10 cellular contexts compared by ENCODE assay signal in genomic region chr17:60149691-60150582, GRCh38. TPM values are rescaled to one million over a fixed set of nuclear protein-coding genes. Genes with fewer than 3 reads are reported as not detected.
A peak's percentile ranks its signal among the peaks of the same experiment; 100 is the strongest.
DNase-seq lines count a peak whose midpoint lies in the region; ATAC-seq, FAIRE-seq and TF ChIP-seq lines count a peak whose summit lies in the region.
"Had no signal": no experiment of that assay in that cellular context is flagged by ENCODE, and none has a peak within 500 bp of the region (broad histone marks: within the 10 kb centered on the region; RNA-seq: fewer than 3 reads in every experiment).

Gene CA4 (plus strand): TSS chr17:60149973. CDS start chr17:60150035, 62 bp downstream.

- ATAC-seq in foreskin keratinocyte = peak; percentile 6
- ATAC-seq in HG03442 (IDR thresholded peaks at IDR 0.05; ENCODE audit: unreplicated experiment) = no peak

- no peaks in the 10 kb centered on the region; the same call in none of the 2 replicates for H3K27me3 ChIP-seq in GM06990 (replicated peaks; ENCODE audit: control insufficient read depth, insufficient read depth, low read length)
- H3K27me3 ChIP-seq in foreskin keratinocyte = peaks cover 97% of the 10 kb centered on the region
- peaks cover 4% of the 10 kb centered on the region for H3K27me3 ChIP-seq in ovary
- H3K27me3 ChIP-seq in MM.1S (replicated peaks; ENCODE audit: insufficient read depth, low read length) = peaks cover 33% of the 10 kb centered on the region

- H3F3A ChIP-seq in MM.1S (ENCODE audit: insufficient read depth, low read length) = no peaks in the 10 kb centered on the region

- H3K4me1 ChIP-seq in foreskin keratinocyte (no peaks in the 10 kb centered on the region), ovary (ENCODE audit: insufficient read depth) (no peaks in the 10 kb centered on the region), MM.1S (ENCODE audit: low read length) (no peaks in the 10 kb centered on the region)

- TF ChIP-seq CTCF in GM06990 (IDR thresholded peaks at IDR 0.05; ENCODE audit: insufficient read depth, low read length, poor library complexity, severe bottlenecking) (no peak), foreskin keratinocyte (conservative IDR thresholded peaks at IDR 0.05) (no peak), ovary (IDR thresholded peaks at IDR 0.05) (no peak), MM.1S (IDR thresholded peaks at IDR 0.05; ENCODE audit: low read length) (no peak)

- DNase-seq in GM06990 (ENCODE audit: extremely low read depth, insufficient read length) = no peak
- DNase-seq in NCI-H82 treated with DMSO at 0.1 percent for 48 hours (lab: John Stamatoyannopoulos, UW; ENCODE audit: unreplicated experiment) = peak; percentile 68
- DNase-seq in foreskin keratinocyte = no peak
- no peak for DNase-seq in ovary
- DNase-seq in MM.1S = no peak
- DNase-seq in amygdala (lab: John Stamatoyannopoulos, UW) = no peak
- no peak for DNase-seq in GM12892 (ENCODE audit: insufficient read length)
- DNase-seq: NCI-H446 treated with DMSO at 0.1 percent for 48 hours had no signal

- TF ChIP-seq POLR2A in ovary (IDR thresholded peaks at IDR 0.05) = no peak
- TF ChIP-seq POLR2A in GM12892 (IDR thresholded peaks at IDR 0.05; ENCODE audit: low read depth, low read length) = no peak

- H3K9me3 ChIP-seq in ovary (no peaks in the 10 kb centered on the region), MM.1S (replicated peaks; ENCODE audit: insufficient read depth, low read length) (no peaks in the 10 kb centered on the region)

- H3K27ac ChIP-seq in foreskin keratinocyte (no peak within 1 kb of the TSS), ovary (no peak within 1 kb of the TSS), MM.1S (ENCODE audit: low read length) (no peak within 1 kb of the TSS)

- H3K9ac ChIP-seq in MM.1S (ENCODE audit: low read length) = no peak within 1 kb of the TSS

- no peak for TF ChIP-seq EP300 in ovary (IDR thresholded peaks at IDR 0.05)

- no peak within 1 kb of the TSS for H3K4me2 ChIP-seq in MM.1S (ENCODE audit: low read depth, low read length)

- no peaks in the 10 kb centered on the region for H3K79me2 ChIP-seq in MM.1S (ENCODE audit: low read length)

- H3K4me3 ChIP-seq in GM06990 (replicated peaks; ENCODE audit: low read depth, low read length) = peak within 1 kb of the TSS; percentile 32
- peak within 1 kb of the TSS; percentile 14 for H3K4me3 ChIP-seq in ovary
- no peak within 1 kb of the TSS for H3K4me3 ChIP-seq in MM.1S (ENCODE audit: low read length)

- no peaks in the 10 kb centered on the region for H4K20me1 ChIP-seq in MM.1S (ENCODE audit: insufficient read depth, low read length)

- H2AFZ ChIP-seq in MM.1S (ENCODE audit: low read length) = no peak within 1 kb of the TSS

- FAIRE-seq in GM12892 (lab: Jason Lieb, UNC) = no peak

- WGBS in ovary, 3 donors = 2% methylated on average over 33 to 81 of the region's 81 CpGs

- H3K9me2 ChIP-seq in MM.1S (replicated peaks; ENCODE audit: insufficient read depth, low read length) = no peaks in the 10 kb centered on the region

- H3K36me3 ChIP-seq in GM06990 (ENCODE audit: control insufficient read depth, insufficient read depth, low read length) (no peaks in the 10 kb centered on the region), ovary (no peaks in the 10 kb centered on the region), MM.1S (replicated peaks; ENCODE audit: insufficient read depth, low read length) (no peaks in the 10 kb centered on the region)

- intact Hi-C loops in ovary (cut with DNase I) = no loop called here

RNA-seq across cellular contexts. Expression of gene CA4, which starts in this region (rescaled TPM):
- total RNA-seq in foreskin keratinocyte (not detected in 2 replicates), ovary (10 to 100 TPM in 1 of 7 donors, 1 to 10 TPM in 6; 1.1 to 21.8 (median 3.1) TPM)
- polyA plus RNA-seq in foreskin keratinocyte (not detected in 2 replicates), ovary (10 to 100 TPM in 1 of 2 donors, 1 to 10 TPM in 1; 9.4 to 39.3 TPM)
- not detected for polyA plus RNA-seq in GM12892 (2012; ENCODE audit: missing spikeins)
- total RNA-seq: myocyte had no signal

Comparison
In these comparisons a context has a peak if more than half of its experiments do, and no peak if none do; other contexts are left out.
1. RNA of gene CA4 (polyA plus RNA-seq): 9.4 to 39.3 TPM in ovary; not detected in foreskin keratinocyte; every median in the first group is over 10 times any median in the second.
2. Peak in ATAC-seq in foreskin keratinocyte; RNA of the gene not detected or under 1 TPM.